12 cellular contexts compared by ENCODE assay signal in genomic region chr5:109406719-109407118, GRCh38. TPM values are rescaled to one million over a fixed set of nuclear protein-coding genes. Genes with fewer than 3 reads are reported as not detected.
A peak's percentile ranks its signal among the peaks of the same experiment; 100 is the strongest.
DNase-seq lines count a peak whose midpoint lies in the region; ATAC-seq, FAIRE-seq and TF ChIP-seq lines count a peak whose summit lies in the region.
"Had no signal": no experiment of that assay in that cellular context is flagged by ENCODE, and none has a peak within 500 bp of the region (broad histone marks: within the 10 kb centered on the region; RNA-seq: fewer than 3 reads in every experiment).

No MANE protein-coding gene starts in this region.

- H3K27ac ChIP-seq in A673 (ENCODE audit: low read depth, low read length, poor library complexity, severe bottlenecking): no peak overlapping the region
- H3K27ac ChIP-seq in ascending aorta: peak overlapping the region; percentile 17 to 98

- no TSS peak for BruUV-seq in A673 (replicated peaks; lab: Mats Ljungman, UMichigan)

- no peaks in the 10 kb centered on the region for H3K27me3 Mint-ChIP-seq in naive B cell

- H3K9me3 Mint-ChIP-seq in naive B cell: no peaks in the 10 kb centered on the region

- H3K4me1 Mint-ChIP-seq in naive B cell: peaks cover 40 to 72% (median 42%) of the 10 kb centered on the region in 3 donors

- no peak for TF ChIP-seq CTCF in A673 (conservative IDR thresholded peaks at IDR 0.05; ENCODE audit: low read depth, low read length)
- TF ChIP-seq CTCF in ascending aorta (IDR thresholded peaks at IDR 0.05): no peak

- peak overlapping the region in 6 of 8 donors; percentile 2 to 100 (median 53) for H3K4me3 Mint-ChIP-seq in naive B cell

- POLR2A ChIA-PET in A673 (lab: Charles Lee; ENCODE audit: low non-redundant PET): no interaction called here

- TF ChIP-seq POLR2A in H54 (IDR thresholded peaks at IDR 0.05; ENCODE audit: low read depth, low read length): no peak
- TF ChIP-seq POLR2A in GM18505 (IDR thresholded peaks at IDR 0.05; ENCODE audit: borderline replicate concordance, extremely low read depth, insufficient read depth, insufficient read length): no peak

- peak overlapping the region in 3 of 6 donors; percentile 30 to 100 (median 72) for H3K27ac Mint-ChIP-seq in naive B cell

- H3K36me3 ChIP-seq in A673 (ENCODE audit: insufficient read depth, low read length, poor library complexity, severe bottlenecking) (peaks cover 5% of the 10 kb centered on the region), ascending aorta (peaks cover 0 to 10% of the 10 kb centered on the region in 2 donors)

- H3K9me3 ChIP-seq in A673 (ENCODE audit: low read depth, low read length, poor library complexity, severe bottlenecking) (peaks cover 6% of the 10 kb centered on the region), ascending aorta (no peaks in the 10 kb centered on the region)

- FAIRE-seq in H54 (lab: Jason Lieb, UNC): peak; percentile 38
- FAIRE-seq: HTR-8/SVneo, TTC549 had no signal

- H3K27me3 ChIP-seq in A673 (replicated peaks; ENCODE audit: insufficient read depth, low read depth, low read length, poor library complexity): no peaks in the 10 kb centered on the region
- no peaks in the 10 kb centered on the region for H3K27me3 ChIP-seq in ascending aorta
- H3K27me3 ChIP-seq: heart right ventricle had no signal

- H3K4me3 ChIP-seq in A673 (ENCODE audit: low read depth, low read length, poor library complexity, severe bottlenecking) (peak overlapping the region; percentile 61), ascending aorta (peak overlapping the region; percentile 86 to 94)

- DNase-seq in A673 (ENCODE audit: low spot score) (no peak), H54 (ENCODE audit: insufficient read length, low spot score) (no peak), ascending aorta (ENCODE audit: low spot score in 2 of 2) (no peak), naive B cell (no peak), sciatic nerve (ENCODE audit: low spot score) (no peak), G401 (ENCODE audit: low spot score) (no peak), HUDEP-2 (lab: John Stamatoyannopoulos, UW; ENCODE audit: unreplicated experiment in 76 of 76) (no peak)
- DNase-seq: heart right ventricle, NCI-H524 had no signal

- peaks cover 0 to 7% of the 10 kb centered on the region in 2 donors for H3K36me3 Mint-ChIP-seq in naive B cell

- H3K4me1 ChIP-seq in A673 (ENCODE audit: insufficient read depth, low read length, poor library complexity, severe bottlenecking) (peaks cover 15% of the 10 kb centered on the region), ascending aorta (peaks cover 2 to 19% of the 10 kb centered on the region in 2 donors)

- CTCF ChIA-PET in A673 (lab: Charles Lee): no interaction called here

- no peak for ATAC-seq in naive B cell (ENCODE audit: low read depth in 2 of 2)
- ATAC-seq in sciatic nerve: no peak
- no peak for ATAC-seq in GM18505 (IDR thresholded peaks at IDR 0.05; ENCODE audit: unreplicated experiment)
- ATAC-seq: heart right ventricle had no signal

- intact Hi-C loops in A673 (cut with micrococcal nuclease; ENCODE audit: unreplicated experiment): loop anchor here (10.0 kb wide), 1 partner anchor 288 kb away; no protein-coding TSS in a partner anchor
- intact Hi-C loops in ascending aorta (cut with DNase I): loop anchor here (5.0 kb wide), 2 partner anchors 74 to 591 kb away; no protein-coding TSS in a partner anchor
- intact Hi-C loops in sciatic nerve (cut with DNase I): no loop called here

- in situ Hi-C loops in G401 (cut with HindIII; ENCODE audit: low sequenced_read_pairs): no loop called here

RNA-seq across cellular contexts. Expression of gene PJA2, which starts 3.1 kb away (rescaled TPM):
- total RNA-seq in A673 (2021) (47.3 and 55.2 TPM in 2 replicates), ascending aorta (56.1 TPM), sciatic nerve (143 TPM)
- 10 to 100 TPM; 63.9 to 80.1 (median 66.2) TPM for polyA plus RNA-seq in naive B cell (ENCODE audit: low read depth in 6 of 6)
- total RNA-seq in G401 (2014; rRNA removed; shearing (Covaris generic)): 31.4 and 39.3 TPM in 2 replicates
